Comparison of ENCODE assay signal across 20 cellular contexts in genomic region chr5:60488466-60489130, GRCh38.
A peak's percentile ranks its signal among the peaks of the same experiment; 100 is the strongest.
DNase-seq lines count a peak whose midpoint lies in the region; ATAC-seq, FAIRE-seq and TF ChIP-seq lines count a peak whose summit lies in the region.
"Had no signal": no experiment of that assay in that cellular context is flagged by ENCODE, and none has a peak within 500 bp of the region (broad histone marks: within the 10 kb centered on the region; RNA-seq: fewer than 3 reads in every experiment).

No MANE protein-coding gene starts in this region.

- H3K27ac ChIP-seq in mammary epithelial cell (ENCODE audit: insufficient read depth, low read depth, low read length) = peak overlapping the region; percentile 58
- H3K27ac ChIP-seq in keratinocyte (ENCODE audit: control insufficient read depth, insufficient read depth, low read length) = peak overlapping the region; percentile 53
- H3K27ac ChIP-seq in stomach smooth muscle (ENCODE audit: low read length) = peak overlapping the region; percentile 81
- H3K27ac ChIP-seq in ovary = no peak overlapping the region
- H3K27ac ChIP-seq: BLaER1 treated with 17β-estradiol and CSF1 and Interleukin-3, amounts not matched to agents 10 nM and 100 nM; neural progenitor cell had no signal

- H3K36me3 Mint-ChIP-seq in HFFc6 (ENCODE audit: low read depth) = no peaks in the 10 kb centered on the region
- H3K36me3 Mint-ChIP-seq: activated naive CD8-positive, alpha-beta T cell treated with anti-CD3 and anti-CD28 coated beads for 36 hours; neural progenitor cell had no signal

- no peaks in the 10 kb centered on the region for H3K27me3 ChIP-seq in mammary epithelial cell (ENCODE audit: insufficient read depth, low read length)
- no peaks in the 10 kb centered on the region for H3K27me3 ChIP-seq in keratinocyte (ENCODE audit: control insufficient read depth, extremely low read depth, insufficient read depth, low read length)
- no peaks in the 10 kb centered on the region for H3K27me3 ChIP-seq in stomach smooth muscle (ENCODE audit: control insufficient read depth in 1 of 2, insufficient read depth in 2 of 2, low read length in 2 of 2)
- H3K27me3 ChIP-seq in ovary = no peaks in the 10 kb centered on the region
- H3K27me3 ChIP-seq: BLaER1 treated with 17β-estradiol and CSF1 and Interleukin-3, amounts not matched to agents 10 nM and 100 nM; neural progenitor cell had no signal

- H3K9me1 ChIP-seq in keratinocyte (ENCODE audit: control insufficient read depth, extremely low read depth, insufficient read depth, low read length) = no peaks in the 10 kb centered on the region

- peak overlapping the region; percentile 78 for H2AFZ ChIP-seq in mammary epithelial cell (ENCODE audit: low read depth, low read length)
- peak overlapping the region; percentile 71 for H2AFZ ChIP-seq in keratinocyte (ENCODE audit: control insufficient read depth, low read length)
- H2AFZ ChIP-seq: neural progenitor cell had no signal

- CTCF ChIA-PET in mammary epithelial cell (lab: Charles Lee; ENCODE audit: low non-redundant PET) = no interaction called here

- TF ChIP-seq POLR2A in ovary (IDR thresholded peaks at IDR 0.05) = no peak

- H3K4me3 ChIP-seq in mammary epithelial cell (replicated peaks in 1 of 3; ENCODE audit: insufficient read depth in 1 of 3, low read depth in 2 of 3, low read length in 3 of 3) (peak overlapping the region; percentile 42 to 54 (median 44)), keratinocyte (ENCODE audit: control insufficient read depth in 2 of 3, extremely low read depth in 1 of 3, insufficient read depth in 2 of 3, low read depth in 1 of 3, low read length in 3 of 3) (peak overlapping the region; percentile 39 to 64 (median 49)), stomach smooth muscle (ENCODE audit: low read length in 2 of 2) (peak overlapping the region; percentile 78 to 82), ovary (no peak overlapping the region)
- H3K4me3 ChIP-seq: BLaER1 treated with 17β-estradiol and CSF1 and Interleukin-3, amounts not matched to agents 10 nM and 100 nM; neural progenitor cell had no signal

- no peak for TF ChIP-seq EP300 in ovary (IDR thresholded peaks at IDR 0.05)

- in situ Hi-C loops in mammary epithelial cell (cut with MboI; ENCODE audit: low sequenced_read_pairs in 2 of 2) = no loop called here

- FAIRE-seq in keratinocyte (lab: Jason Lieb, UNC) = no peak
- FAIRE-seq: small intestine had no signal

- H4K20me1 ChIP-seq in mammary epithelial cell (ENCODE audit: insufficient read depth, low read length) = no peaks in the 10 kb centered on the region
- no peaks in the 10 kb centered on the region for H4K20me1 ChIP-seq in keratinocyte (ENCODE audit: control insufficient read depth, extremely low read depth, insufficient read depth, low read length)
- H4K20me1 ChIP-seq: BLaER1 treated with 17β-estradiol and CSF1 and Interleukin-3, amounts not matched to agents 10 nM and 100 nM had no signal

- no peaks in the 10 kb centered on the region; the same call in 1 of the 2 replicates for H3K27me3 Mint-ChIP-seq in HFFc6 (ENCODE audit: insufficient read depth)
- H3K27me3 Mint-ChIP-seq: activated naive CD8-positive, alpha-beta T cell treated with anti-CD3 and anti-CD28 coated beads for 36 hours; stimulated activated naive CD8-positive, alpha-beta T cell treated with anti-CD3 and anti-CD28 coated beads, Interleukin-15, amount 100 ng/mL, for 72 hours had no signal

- H3K27ac Mint-ChIP-seq in HFFc6 = no peak overlapping the region
- H3K27ac Mint-ChIP-seq: activated naive CD8-positive, alpha-beta T cell treated with anti-CD3 and anti-CD28 coated beads for 36 hours; neural progenitor cell; stimulated activated naive CD8-positive, alpha-beta T cell treated with anti-CD3 and anti-CD28 coated beads, Interleukin-15, amount 100 ng/mL, for 72 hours had no signal

- no peaks in the 10 kb centered on the region for H3K79me2 ChIP-seq in mammary epithelial cell (ENCODE audit: insufficient read depth, low read length)
- H3K79me2 ChIP-seq in keratinocyte (ENCODE audit: control insufficient read depth, insufficient read depth, low read length) = no peaks in the 10 kb centered on the region

- ATAC-seq in GM21529 (IDR thresholded peaks at IDR 0.05; ENCODE audit: unreplicated experiment) (no peak), GM19455 (IDR thresholded peaks at IDR 0.05; ENCODE audit: unreplicated experiment) (no peak)
- ATAC-seq: Panc1; stimulated activated naive CD8-positive, alpha-beta T cell treated with anti-CD3 and anti-CD28 coated beads, Interleukin-15, amount 100 ng/mL, for 72 hours had no signal

- H3K9ac ChIP-seq in mammary epithelial cell (ENCODE audit: insufficient read depth, low read length) = peak overlapping the region; percentile 55
- peak overlapping the region; percentile 57 for H3K9ac ChIP-seq in keratinocyte (ENCODE audit: control insufficient read depth, extremely low read depth, insufficient read depth, low read length)
- H3K9ac ChIP-seq in stomach smooth muscle (ENCODE audit: low read length in 2 of 2) = peak overlapping the region; percentile 77 to 81
- H3K9ac ChIP-seq: BLaER1 treated with 17β-estradiol and CSF1 and Interleukin-3, amounts not matched to agents 10 nM and 100 nM; neural progenitor cell had no signal

- DNase-seq in HFFc6 (no peak), mammary epithelial cell (no peak), keratinocyte (ENCODE audit: low read depth, low spot score) (no peak), ovary (no peak), SHP77 treated with DMSO at 0.1 percent for 48 hours (lab: John Stamatoyannopoulos, UW) (no peak)
- DNase-seq: activated CD4-positive, alpha-beta T cell treated with anti-CD3 and anti-CD28 coated beads for 4 hours; activated naive CD8-positive, alpha-beta T cell treated with anti-CD3 and anti-CD28 coated beads for 36 hours; activated T-cell treated with anti-CD3 and anti-CD28 coated beads for 4 hours; KG1; NCI-H1436; NCI-H524; stimulated activated naive CD8-positive, alpha-beta T cell treated with anti-CD3 and anti-CD28 coated beads, Interleukin-15, amount 100 ng/mL, for 72 hours; T-helper 2 cell had no signal

- WGBS in mammary epithelial cell (ENCODE audit: low coverage, missing lambda C conversion rate) = 10% methylated on average over 6 of the region's 6 CpGs
- WGBS in ovary, 3 donors = 61 to 76% (median 62%) methylated on average over 6 of the region's 6 CpGs

- TF ChIP-seq CTCF in HFFc6 (IDR thresholded peaks at IDR 0.05) (no peak), mammary epithelial cell (conservative IDR thresholded peaks at IDR 0.05 in 1 of 2, IDR thresholded peaks at IDR 0.05 in 1 of 2; ENCODE audit: extremely low read depth in 1 of 2, insufficient read depth in 1 of 2, low read depth in 1 of 2, low read length in 2 of 2) (no peak), keratinocyte (optimal IDR thresholded peaks at IDR 0.05 in 1 of 3, IDR thresholded peaks at IDR 0.05 in 1 of 3, conservative IDR thresholded peaks at IDR 0.05 in 1 of 3; ENCODE audit: extremely low read depth in 1 of 3, insufficient read depth in 2 of 3, low read length in 3 of 3) (no peak), ovary (IDR thresholded peaks at IDR 0.05) (no peak)

- no peaks in the 10 kb centered on the region for H3K36me3 ChIP-seq in mammary epithelial cell (ENCODE audit: insufficient read depth, low read length)
- H3K36me3 ChIP-seq in keratinocyte (ENCODE audit: control insufficient read depth in 2 of 2, extremely low read depth in 1 of 2, insufficient read depth in 2 of 2, low read length in 2 of 2) = no peaks in the 10 kb centered on the region
- H3K36me3 ChIP-seq in stomach smooth muscle (ENCODE audit: control insufficient read depth in 2 of 2, insufficient read depth in 2 of 2, low read length in 2 of 2) = no peaks in the 10 kb centered on the region
- no peaks in the 10 kb centered on the region for H3K36me3 ChIP-seq in ovary
- H3K36me3 ChIP-seq: BLaER1 treated with 17β-estradiol and CSF1 and Interleukin-3, amounts not matched to agents 10 nM and 100 nM; neural progenitor cell had no signal

- dilution Hi-C loops in mammary epithelial cell (cut with HindIII; ENCODE audit: low sequenced_read_pairs) = no loop called here
- dilution Hi-C loops in keratinocyte (cut with MboI; ENCODE audit: extremely low pct_ligation_motif_present, low sequenced_read_pairs) = no loop called here

- no TSS peak for BruUV-seq in mammary epithelial cell (replicated peaks; lab: Mats Ljungman, UMichigan)

- peak overlapping the region; percentile 82 for H3K4me2 ChIP-seq in mammary epithelial cell (ENCODE audit: insufficient read depth, low read depth, low read length)
- peak overlapping the region; percentile 66 for H3K4me2 ChIP-seq in keratinocyte (ENCODE audit: control insufficient read depth, extremely low read depth, insufficient read depth, low read depth, low read length)
- H3K4me2 ChIP-seq: BLaER1 treated with 17β-estradiol and CSF1 and Interleukin-3, amounts not matched to agents 10 nM and 100 nM; neural progenitor cell had no signal

- H3K4me3 Mint-ChIP-seq in HFFc6 = peak overlapping the region; percentile 64
- H3K4me3 Mint-ChIP-seq: activated naive CD8-positive, alpha-beta T cell treated with anti-CD3 and anti-CD28 coated beads for 36 hours; neural progenitor cell; stimulated activated naive CD8-positive, alpha-beta T cell treated with anti-CD3 and anti-CD28 coated beads, Interleukin-15, amount 100 ng/mL, for 72 hours had no signal

- H3K9me3 Mint-ChIP-seq in HFFc6 = no peaks in the 10 kb centered on the region
- H3K9me3 Mint-ChIP-seq: activated naive CD8-positive, alpha-beta T cell treated with anti-CD3 and anti-CD28 coated beads for 36 hours; neural progenitor cell; stimulated activated naive CD8-positive, alpha-beta T cell treated with anti-CD3 and anti-CD28 coated beads, Interleukin-15, amount 100 ng/mL, for 72 hours had no signal

- H3K4me1 ChIP-seq in mammary epithelial cell (ENCODE audit: insufficient read depth, low read length) (peaks cover 20% of the 10 kb centered on the region), keratinocyte (ENCODE audit: control insufficient read depth, extremely low read depth, insufficient read depth, low read length) (peaks cover 36% of the 10 kb centered on the region), stomach smooth muscle (ENCODE audit: control insufficient read depth, insufficient read depth, low read length) (no peaks in the 10 kb centered on the region), ovary (ENCODE audit: insufficient read depth) (no peaks in the 10 kb centered on the region)
- H3K4me1 ChIP-seq: BLaER1 treated with 17β-estradiol and CSF1 and Interleukin-3, amounts not matched to agents 10 nM and 100 nM had no signal

- H3K9me3 ChIP-seq in mammary epithelial cell (replicated peaks; ENCODE audit: insufficient read depth, low read length) (no peaks in the 10 kb centered on the region), keratinocyte (ENCODE audit: control insufficient read depth, low read depth, low read length) (no peaks in the 10 kb centered on the region), stomach smooth muscle (ENCODE audit: control insufficient read depth in 2 of 2, low read length in 2 of 2) (no peaks in the 10 kb centered on the region), ovary (no peaks in the 10 kb centered on the region)

- peaks cover 30% of the 10 kb centered on the region for H3K4me1 Mint-ChIP-seq in HFFc6 (ENCODE audit: low read depth)
- H3K4me1 Mint-ChIP-seq: activated naive CD8-positive, alpha-beta T cell treated with anti-CD3 and anti-CD28 coated beads for 36 hours; stimulated activated naive CD8-positive, alpha-beta T cell treated with anti-CD3 and anti-CD28 coated beads, Interleukin-15, amount 100 ng/mL, for 72 hours had no signal

- intact Hi-C loops in mammary epithelial cell (cut with micrococcal nuclease) = no loop called here
- intact Hi-C loops in ovary (cut with DNase I) = no loop called here

Comparison
In these comparisons a context has a peak if more than half of its experiments do, and no peak if none do; other contexts are left out.
1. H3K27ac ChIP-seq: peak in mammary epithelial cell (single experiment), keratinocyte (single experiment) and stomach smooth muscle (single experiment); none in ovary (0 of 2).
2. Peak in every context shown above with its lines, with median percentiles within 50 percentile points of each other: H3K9ac ChIP-seq.